In genomic region chr7:32890553-32891045, GRCh38 we compare ENCODE assay signal across 8 cellular contexts. TPM values are rescaled to one million over a fixed set of nuclear protein-coding genes. Genes with fewer than 3 reads are reported as not detected.
A peak's percentile ranks its signal among the peaks of the same experiment; 100 is the strongest.
DNase-seq lines count a peak whose midpoint lies in the region; ATAC-seq and TF ChIP-seq lines count a peak whose summit lies in the region.

No MANE protein-coding gene starts in this region.

- peaks cover 2% of the 10 kb centered on the region for H3K27me3 Mint-ChIP-seq in activated CD4-positive, alpha-beta T cell treated with anti-CD3 and anti-CD28 coated beads, Interleukin-2, amount 10 ng/mL, durations not matched to agents 24 days and 14 days
- H3K27me3 Mint-ChIP-seq in neural crest cell (ENCODE audit: low read depth) = peaks cover 4% of the 10 kb centered on the region

- H3K9me3 Mint-ChIP-seq in activated CD4-positive, alpha-beta T cell treated with anti-CD3 and anti-CD28 coated beads, Interleukin-2, amount 10 ng/mL, durations not matched to agents 24 days and 14 days = no peaks in the 10 kb centered on the region
- no peaks in the 10 kb centered on the region for H3K9me3 Mint-ChIP-seq in neural crest cell

- H3K27ac Mint-ChIP-seq in activated CD4-positive, alpha-beta T cell treated with anti-CD3 and anti-CD28 coated beads, Interleukin-2, amount 10 ng/mL, durations not matched to agents 24 days and 14 days = peak overlapping the region; percentile 98
- H3K27ac Mint-ChIP-seq in neural crest cell (ENCODE audit: unreplicated experiment) = peak overlapping the region; percentile 99

- peak in 8 of 14 donors; percentile 9 to 53 (median 27) for DNase-seq in C1 segment of cervical spinal cord (lab: John Stamatoyannopoulos, UW)
- DNase-seq in NCI-H2171 treated with DMSO at 0.1 percent for 48 hours (lab: John Stamatoyannopoulos, UW) = peak; percentile 71
- peak; percentile 85 for DNase-seq in activated CD4-positive, alpha-beta T cell treated with anti-CD3 and anti-CD28 coated beads, Interleukin-2, amount 10 ng/mL, durations not matched to agents 24 days and 14 days
- DNase-seq in neural crest cell (ENCODE audit: low read depth, low spot score) = no peak
- DNase-seq in omental fat pad (ENCODE audit: low spot score) = no peak

- no peak for TF ChIP-seq CTCF in neural crest cell (conservative IDR thresholded peaks at IDR 0.05)
- no peak for TF ChIP-seq CTCF in omental fat pad (IDR thresholded peaks at IDR 0.05)

- peaks cover 20% of the 10 kb centered on the region for H3K36me3 Mint-ChIP-seq in activated CD4-positive, alpha-beta T cell treated with anti-CD3 and anti-CD28 coated beads, Interleukin-2, amount 10 ng/mL, durations not matched to agents 24 days and 14 days (ENCODE audit: low read depth)
- H3K36me3 Mint-ChIP-seq in neural crest cell (ENCODE audit: low read depth) = no peaks in the 10 kb centered on the region

- ATAC-seq in GM18508 (IDR thresholded peaks at IDR 0.05; ENCODE audit: insufficient read depth, unreplicated experiment) (peak; percentile 36), HG02981 (IDR thresholded peaks at IDR 0.05; ENCODE audit: unreplicated experiment) (peak; percentile 32), esophagus mucosa (peak; percentile 50), omental fat pad (ENCODE audit: low FRiP score) (no peak)

- peaks cover 58% of the 10 kb centered on the region for H3K4me1 Mint-ChIP-seq in activated CD4-positive, alpha-beta T cell treated with anti-CD3 and anti-CD28 coated beads, Interleukin-2, amount 10 ng/mL, durations not matched to agents 24 days and 14 days
- H3K4me1 Mint-ChIP-seq in neural crest cell = peaks cover 60% of the 10 kb centered on the region

- intact Hi-C loops in activated CD4-positive, alpha-beta T cell treated with anti-CD3 and anti-CD28 coated beads, Interleukin-2, amount 10 ng/mL, durations not matched to agents 24 days and 14 days (cut with micrococcal nuclease) = loop anchor here (2.0 kb wide), 2 partner anchors 20 to 396 kb away; partner anchors contain the start of gene AVL9

- H3K4me3 Mint-ChIP-seq in activated CD4-positive, alpha-beta T cell treated with anti-CD3 and anti-CD28 coated beads, Interleukin-2, amount 10 ng/mL, durations not matched to agents 24 days and 14 days = peak overlapping the region; percentile 84
- H3K4me3 Mint-ChIP-seq in neural crest cell = peak overlapping the region; percentile 98

RNA-seq across cellular contexts. Expression of gene KBTBD2, which starts 1.0 kb away (rescaled TPM):
- 30.2 and 31.5 TPM in 2 replicates for total RNA-seq in activated CD4-positive, alpha-beta T cell treated with anti-CD3 and anti-CD28 coated beads, Interleukin-2, amount 10 ng/mL, durations not matched to agents 24 days and 14 days
- 15.3 TPM for total RNA-seq in esophagus mucosa
- total RNA-seq in neural crest cell = 40.9 and 41.3 TPM in 2 replicates
- 10 to 100 TPM; 39.0 to 56.4 (median 50.4) TPM for total RNA-seq in omental fat pad

Comparison
In these comparisons a context has a peak if more than half of its experiments do, and no peak if none do; other contexts are left out.
1. DNase-seq: peak in C1 segment of cervical spinal cord (8 of 14), NCI-H2171 treated with DMSO at 0.1 percent for 48 hours (single experiment) and activated CD4-positive, alpha-beta T cell treated with anti-CD3 and anti-CD28 coated beads, Interleukin-2, amount 10 ng/mL, durations not matched to agents 24 days and 14 days (single experiment); none in neural crest cell (single experiment) and omental fat pad (single experiment).